In the genomic region with DNA sequence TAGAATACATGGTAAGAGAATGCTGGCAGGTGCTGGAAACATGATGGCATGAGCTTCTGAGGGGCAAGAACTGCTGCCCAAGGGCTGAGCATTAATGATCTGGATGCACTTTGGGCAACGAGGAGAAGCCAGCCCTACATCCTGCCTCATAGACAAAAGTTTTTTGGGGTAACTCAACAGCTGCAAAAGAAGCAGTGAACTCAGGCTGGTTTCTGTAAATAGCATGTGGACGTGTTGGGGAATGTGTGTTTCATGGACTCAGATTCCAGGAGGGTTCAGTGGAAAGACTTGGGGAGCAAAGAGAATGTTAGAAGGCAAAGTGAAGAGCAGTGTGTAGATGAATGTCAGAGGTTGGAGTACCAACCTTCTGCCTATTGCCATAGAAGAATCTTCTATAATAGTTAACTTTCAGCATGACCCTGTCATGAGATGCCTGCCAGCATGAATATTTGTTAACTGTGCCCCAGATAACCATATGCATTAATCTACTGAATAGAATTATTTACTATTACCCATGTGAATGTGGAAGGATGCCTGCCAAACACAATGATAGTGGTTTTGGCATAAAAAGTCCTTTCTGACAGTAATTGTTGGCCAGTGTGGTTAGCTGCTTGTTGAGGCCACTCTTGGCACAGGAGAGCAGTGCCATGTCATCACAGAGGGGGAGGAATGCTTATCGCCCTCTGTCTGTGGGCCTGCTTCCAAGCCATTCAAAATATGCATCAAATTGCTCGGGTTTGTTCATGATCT, we compare ENCODE assay signal across 10 cellular contexts.
DNase-seq lines count a peak whose midpoint lies in the region; ATAC-seq and TF ChIP-seq lines count a peak whose summit lies in the region.
"Had no signal": no experiment of that assay in that cellular context is flagged by ENCODE, and none has a peak within 500 bp of the region (broad histone marks: within the 10 kb centered on the region; RNA-seq: fewer than 3 reads in every experiment).

No MANE protein-coding gene starts in this region.

- TF ChIP-seq CTCF in AG09309 (IDR thresholded peaks at IDR 0.05; ENCODE audit: control insufficient read depth, insufficient read depth, low read depth, low read length, missing control alignments): peak; percentile 43

- no peak for ATAC-seq in HG03469 (IDR thresholded peaks at IDR 0.05; ENCODE audit: unreplicated experiment)
- ATAC-seq: stimulated activated naive B cell treated with anti-CD40 and anti-IgM and Interleukin-4, amounts not matched to agents 10 μg/mL and 1 μg/mL and 100 μg/mL, for 72 hours had no signal

- DNase-seq in AG09309 (ENCODE audit: low read depth) (peak; percentile 92), NCI-H2196 (lab: John Stamatoyannopoulos, UW; ENCODE audit: unreplicated experiment) (peak; percentile 79), dermis blood vessel endothelial cell (peak; percentile 85), midbrain (lab: John Stamatoyannopoulos, UW) (peak; percentile 67), NCI-H524 treated with DMSO at 0.1 percent for 48 hours (lab: John Stamatoyannopoulos, UW) (no peak), retina (no peak)
- no peak for DNase-seq in activated T-cell treated with anti-CD3 and anti-CD28 coated beads, Interleukin-2, amount 50 U/mL, for 1 hour
- DNase-seq: islet precursor cell; stimulated activated naive B cell treated with anti-CD40 and anti-IgM and Interleukin-4, amounts not matched to agents 10 μg/mL and 1 μg/mL and 100 μg/mL, for 72 hours had no signal

- no peak overlapping the region for H3K4me3 ChIP-seq in AG09309 (ENCODE audit: control insufficient read depth, low read depth, low read length)

Comparison
In these comparisons a context has a peak if more than half of its experiments do, and no peak if none do; other contexts are left out.
1. DNase-seq: peak in AG09309 (single experiment), NCI-H2196 (single experiment), dermis blood vessel endothelial cell (single experiment) and midbrain (single experiment); none in NCI-H524 treated with DMSO at 0.1 percent for 48 hours (single experiment), retina (single experiment) and activated T-cell treated with anti-CD3 and anti-CD28 coated beads, Interleukin-2, amount 50 U/mL, for 1 hour (single experiment).